In genomic region chr2:208135794-208136369, GRCh38 we compare ENCODE assay signal across 1 cellular context.
TF ChIP-seq lines count a peak whose summit lies in the region.

No MANE protein-coding gene starts in this region.

TF ChIP-seq in HepG2, 621 proteins besides CTCF, POLR2A, EP300 and RAD21 (continued from another document and continues in another):
- peak; percentile 41 for TF ChIP-seq FOXP4 (CRISPR knock-in tag; IDR thresholded peaks at IDR 0.05)
- peak; percentile 34 for TF ChIP-seq IKZF5 (CRISPR knock-in tag; IDR thresholded peaks at IDR 0.05)
- TF ChIP-seq MTERF4 (CRISPR knock-in tag; IDR thresholded peaks at IDR 0.05), result peak; percentile 46; the same call in 1 of the 2 replicates
- peak; percentile 79 for TF ChIP-seq FOSL2 (CRISPR knock-in tag; IDR thresholded peaks at IDR 0.05)
- TF ChIP-seq ATF3 (CRISPR knock-in tag; IDR thresholded peaks at IDR 0.05), result no peak
- TF ChIP-seq ZFX (CRISPR knock-in tag; IDR thresholded peaks at IDR 0.05; ENCODE audit: low read depth), result peak; percentile 54
- TF ChIP-seq ZNF205 (CRISPR knock-in tag; IDR thresholded peaks at IDR 0.05), result peak; percentile 95
- TF ChIP-seq SOX5 (CRISPR knock-in tag; IDR thresholded peaks at IDR 0.05; ENCODE audit: borderline replicate concordance), result peak; percentile 46; the same call in 1 of the 2 replicates
- TF ChIP-seq ZNF770 (CRISPR knock-in tag; IDR thresholded peaks at IDR 0.05), result peak; percentile 64
- TF ChIP-seq HDAC1 (CRISPR knock-in tag; IDR thresholded peaks at IDR 0.05), result peak; percentile 52; the same call in 1 of the 2 replicates
- no peak for TF ChIP-seq CHD2 (IDR thresholded peaks at IDR 0.05; ENCODE audit: low read depth, low read length)
- TF ChIP-seq ZNF746 (CRISPR knock-in tag; IDR thresholded peaks at IDR 0.05), result 0 out of 2 replicates have a peak, but pooled peaks have one; percentile 5
- no peak for TF ChIP-seq ZNF30 (CRISPR knock-in tag; IDR thresholded peaks at IDR 0.05)
- TF ChIP-seq ZNF333 (CRISPR knock-in tag; IDR thresholded peaks at IDR 0.05; ENCODE audit: borderline replicate concordance), result no peak
- TF ChIP-seq KDM6A (CRISPR knock-in tag; IDR thresholded peaks at IDR 0.05; ENCODE audit: low read depth), result no peak
- TF ChIP-seq RCOR2 (CRISPR knock-in tag; IDR thresholded peaks at IDR 0.05), result 0 out of 2 replicates have a peak, but pooled peaks have one; percentile 35
- peak; percentile 45 for TF ChIP-seq SALL1 (CRISPR knock-in tag; IDR thresholded peaks at IDR 0.05)
- 0 out of 2 replicates have a peak, but pooled peaks have one; percentile 47 for TF ChIP-seq HBP1 (CRISPR knock-in tag; IDR thresholded peaks at IDR 0.05; ENCODE audit: low read depth)
- TF ChIP-seq MXD4 (CRISPR knock-in tag; IDR thresholded peaks at IDR 0.05), result 0 out of 2 replicates have a peak, but pooled peaks have one; percentile 37
- TF ChIP-seq RFXAP (CRISPR knock-in tag; IDR thresholded peaks at IDR 0.05; ENCODE audit: borderline replicate concordance), result no peak
- TF ChIP-seq ZNF777 (CRISPR knock-in tag; IDR thresholded peaks at IDR 0.05), result 0 out of 2 replicates have a peak, but pooled peaks have one; percentile 14
- TF ChIP-seq HNF4A (CRISPR knock-in tag; IDR thresholded peaks at IDR 0.05), result peak; percentile 93
- peak; percentile 68; the same call in 1 of the 2 replicates for TF ChIP-seq ZNF292 (CRISPR knock-in tag; IDR thresholded peaks at IDR 0.05; ENCODE audit: borderline replicate concordance, low read depth)
- TF ChIP-seq CBX5 (CRISPR knock-in tag; IDR thresholded peaks at IDR 0.05; ENCODE audit: borderline replicate concordance), result 0 out of 2 replicates have a peak, but pooled peaks have one; percentile 12
- TF ChIP-seq ZNF605 (CRISPR knock-in tag; IDR thresholded peaks at IDR 0.05), result peak; percentile 54; the same call in 1 of the 2 replicates
- TF ChIP-seq HHEX (CRISPR knock-in tag; IDR thresholded peaks at IDR 0.05), result no peak
- no peak for TF ChIP-seq HNF1A (IDR thresholded peaks at IDR 0.05; ENCODE audit: low read depth)
- TF ChIP-seq HNF1A (CRISPR knock-in tag; IDR thresholded peaks at IDR 0.05; ENCODE audit: borderline replicate concordance), result 0 out of 2 replicates have a peak, but pooled peaks have one; percentile 20
- TF ChIP-seq ZBTB34 (CRISPR knock-in tag; IDR thresholded peaks at IDR 0.05), result 0 out of 2 replicates have a peak, but pooled peaks have one; percentile 30
- TF ChIP-seq IKZF1 (IDR thresholded peaks at IDR 0.05), result no peak
- 0 out of 2 replicates have a peak, but pooled peaks have one; percentile 48 for TF ChIP-seq KLF6 (CRISPR knock-in tag; IDR thresholded peaks at IDR 0.05)
- peak; percentile 31; the same call in 1 of the 2 replicates for TF ChIP-seq ZKSCAN8 (CRISPR knock-in tag; IDR thresholded peaks at IDR 0.05; ENCODE audit: borderline replicate concordance)
- no peak for TF ChIP-seq ZNF234 (CRISPR knock-in tag; conservative IDR thresholded peaks at IDR 0.05)
- 0 out of 2 replicates have a peak, but pooled peaks have one; percentile 43 for TF ChIP-seq ZSCAN30 (CRISPR knock-in tag; IDR thresholded peaks at IDR 0.05)
- TF ChIP-seq SOX13 (IDR thresholded peaks at IDR 0.05), result no peak
- peak in 1 of 2 experiments; percentile 70; a peak in 2 of 4 replicates for TF ChIP-seq SOX13 (CRISPR knock-in tag; conservative IDR thresholded peaks at IDR 0.05 in 1 of 2, IDR thresholded peaks at IDR 0.05 in 1 of 2)
- no peak for TF ChIP-seq ZIK1 (CRISPR knock-in tag; IDR thresholded peaks at IDR 0.05; ENCODE audit: borderline replicate concordance, low read depth)
- TF ChIP-seq ZMYM3 (CRISPR knock-in tag; IDR thresholded peaks at IDR 0.05), result peak; percentile 19; the same call in 1 of the 2 replicates
- no peak for TF ChIP-seq ZNF773 (CRISPR knock-in tag; IDR thresholded peaks at IDR 0.05; ENCODE audit: borderline replicate concordance)
- TF ChIP-seq ISL2 (CRISPR knock-in tag; IDR thresholded peaks at IDR 0.05), result 0 out of 2 replicates have a peak, but pooled peaks have one; percentile 45
- TF ChIP-seq MYNN (CRISPR knock-in tag; IDR thresholded peaks at IDR 0.05; ENCODE audit: low read depth), result no peak
- peak; percentile 48; the same call in 1 of the 2 replicates for TF ChIP-seq ZFP1 (CRISPR knock-in tag; IDR thresholded peaks at IDR 0.05)
- no peak for TF ChIP-seq ZNF782 (CRISPR knock-in tag; IDR thresholded peaks at IDR 0.05; ENCODE audit: borderline replicate concordance)
- peak; percentile 19; the same call in 1 of the 2 replicates for TF ChIP-seq SMAD3 (CRISPR knock-in tag; IDR thresholded peaks at IDR 0.05)
- TF ChIP-seq MLX (CRISPR knock-in tag; IDR thresholded peaks at IDR 0.05), result peak; percentile 71; the same call in 1 of the 2 replicates
- peak; percentile 50 for TF ChIP-seq PHF5A (CRISPR knock-in tag; IDR thresholded peaks at IDR 0.05; ENCODE audit: low read depth, unreplicated experiment)
- peak; percentile 60; the same call in 1 of the 2 replicates for TF ChIP-seq HOMEZ (CRISPR knock-in tag; IDR thresholded peaks at IDR 0.05; ENCODE audit: low read depth)
- TF ChIP-seq KDM2A (CRISPR knock-in tag; IDR thresholded peaks at IDR 0.05; ENCODE audit: borderline replicate concordance, low read depth), result peak; percentile 37
- peak; percentile 63; the same call in 1 of the 2 replicates for TF ChIP-seq ZNF709 (CRISPR knock-in tag; IDR thresholded peaks at IDR 0.05)
- TF ChIP-seq SNAPC5 (CRISPR knock-in tag; IDR thresholded peaks at IDR 0.05; ENCODE audit: borderline replicate concordance), result 0 out of 2 replicates have a peak, but pooled peaks have one; percentile 52
- 0 out of 2 replicates have a peak, but pooled peaks have one; percentile 24 for TF ChIP-seq PHF8 (CRISPR knock-in tag; IDR thresholded peaks at IDR 0.05)
